21 cellular contexts compared by ENCODE assay signal in the genomic region with DNA sequence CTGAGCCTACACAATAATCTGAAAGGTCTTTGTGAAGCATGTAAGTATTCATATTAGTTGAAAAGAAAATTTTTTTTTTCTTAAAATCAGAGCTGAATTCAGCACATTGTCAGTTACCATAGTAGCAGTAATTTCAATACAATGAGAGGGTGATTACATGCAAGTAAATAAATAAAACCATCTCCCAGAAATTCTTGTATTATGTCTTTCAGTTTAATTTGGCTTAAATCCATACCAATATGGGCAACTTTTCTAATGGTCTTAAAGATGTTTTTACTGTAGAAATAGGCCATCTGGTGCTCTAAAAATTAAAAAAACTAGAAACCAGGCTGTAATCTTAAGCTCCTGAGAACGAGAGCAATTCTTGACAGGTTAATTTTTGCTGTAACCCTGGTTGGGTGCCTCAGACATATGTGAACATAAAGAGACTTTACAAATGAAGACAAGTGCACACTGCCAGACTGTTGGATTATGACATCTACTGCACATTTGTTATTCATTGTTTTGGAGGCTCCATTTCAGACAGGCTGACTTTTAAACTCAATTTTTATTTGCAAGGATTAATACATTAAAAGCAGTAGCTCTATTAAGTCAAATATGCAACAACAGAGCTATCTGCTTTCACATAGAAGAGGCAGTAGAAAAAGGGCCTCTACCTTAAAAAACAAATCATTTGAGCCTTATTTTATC.
DNase-seq lines count a peak whose midpoint lies in the region; FAIRE-seq and TF ChIP-seq lines count a peak whose summit lies in the region.
"Had no signal": no experiment of that assay in that cellular context is flagged by ENCODE, and none has a peak within 500 bp of the region (broad histone marks: within the 10 kb centered on the region; RNA-seq: fewer than 3 reads in every experiment).

No MANE protein-coding gene starts in this region.

- in situ Hi-C loops in GM13976 (cut with MboI; ENCODE audit: low sequenced_read_pairs, unreplicated experiment): no loop called here
- in situ Hi-C loops in GM23248 (cut with MboI): no loop called here

- no peak overlapping the region for H3K9ac ChIP-seq in GM23248

- H3K36me3 ChIP-seq in GM23248 (ENCODE audit: low read depth): no peaks in the 10 kb centered on the region
- H3K36me3 ChIP-seq: BE2C, SJCRH30 had no signal

- no peak overlapping the region for H3K27ac ChIP-seq in GM23248
- H3K27ac ChIP-seq: HL-60, SJCRH30 had no signal

- H3K27me3 Mint-ChIP-seq in mesothelial cell of epicardium (ENCODE audit: low read depth): no peaks in the 10 kb centered on the region

- H4K20me1 ChIP-seq in GM23248 (ENCODE audit: insufficient read depth): no peaks in the 10 kb centered on the region

- peak; percentile 5 for FAIRE-seq in RCC 7860 (lab: Jason Lieb, UNC)
- FAIRE-seq: HepG2, K562 had no signal

- H3K9me3 ChIP-seq in GM23248 (ENCODE audit: low read depth): no peaks in the 10 kb centered on the region
- H3K9me3 ChIP-seq: BE2C, SJCRH30 had no signal

- no peak overlapping the region for H3K4me2 ChIP-seq in GM23248 (ENCODE audit: unreplicated experiment)

- H3K9me2 ChIP-seq in GM23248 (ENCODE audit: insufficient read depth): no peaks in the 10 kb centered on the region

- TF ChIP-seq CTCF in mesothelial cell of epicardium (IDR thresholded peaks at IDR 0.05; ENCODE audit: unreplicated experiment) (no peak), GM13976 (IDR thresholded peaks at IDR 0.05; ENCODE audit: borderline replicate concordance, control extremely low read depth, extremely low read depth, insufficient read depth, missing control alignments) (no peak)

- no peak overlapping the region for H3K4me3 ChIP-seq in GM23248
- H3K4me3 ChIP-seq: K562, SJCRH30 had no signal

- peaks cover 1% of the 10 kb centered on the region for H3K36me3 Mint-ChIP-seq in mesothelial cell of epicardium

- H2AFZ ChIP-seq in GM23248: no peak overlapping the region

- intact Hi-C loops in head of caudate nucleus (cut with DNase I): no loop called here

- H3K27ac Mint-ChIP-seq in mesothelial cell of epicardium: peak overlapping the region; percentile 86

- DNase-seq in RCC 7860 (ENCODE audit: low spot score) (no peak), brain pericyte (ENCODE audit: low read depth, low spot score) (peak; percentile 5), mesothelial cell of epicardium (ENCODE audit: low spot score in 2 of 2, unreplicated experiment in 2 of 2) (no peak), stromal cell of bone marrow (ENCODE audit: low read depth) (peak; percentile 12), GM13976 (ENCODE audit: low spot score) (no peak), GM23248 (no peak), head of caudate nucleus (no peak), NCI-H187 (lab: John Stamatoyannopoulos, UW) (no peak)
- DNase-seq: BE2C, EL, H9, NCI-H1092, NCI-H1436 treated with DMSO at 0.1 percent for 48 hours, NCI-H2029, NCI-H2227 treated with DMSO at 0.1 percent for 48 hours, NCI-H510A, NCI-H748 treated with DMSO at 0.1 percent for 48 hours, SJCRH30 had no signal

- no peaks in the 10 kb centered on the region for H3F3A ChIP-seq in GM23248 (ENCODE audit: insufficient read depth)

- WGBS in GM23248 (ENCODE audit: low coverage in 1 of 2, low lambda C conversion rate in 2 of 2, missing lambda C conversion rate in 2 of 2), 2 experiments: 16 to 17% methylated on average over 1 of the region's 1 CpG

- H3K4me1 Mint-ChIP-seq in mesothelial cell of epicardium: peaks cover 48% of the 10 kb centered on the region

- H3K9me3 Mint-ChIP-seq in mesothelial cell of epicardium: peaks cover 14% of the 10 kb centered on the region

- no peak overlapping the region for H3K4me3 Mint-ChIP-seq in mesothelial cell of epicardium
- H3K4me3 Mint-ChIP-seq: H9 had no signal

- no peaks in the 10 kb centered on the region for H3K4me1 ChIP-seq in GM23248 (ENCODE audit: insufficient read depth)
- H3K4me1 ChIP-seq: BE2C, SJCRH30 had no signal

- no peaks in the 10 kb centered on the region for H3K79me2 ChIP-seq in GM23248 (ENCODE audit: insufficient read depth)

- no peaks in the 10 kb centered on the region for H3K27me3 ChIP-seq in GM23248 (replicated peaks; ENCODE audit: insufficient read depth)
- H3K27me3 ChIP-seq: BE2C had no signal

Comparison
In these comparisons a context has a peak if more than half of its experiments do, and no peak if none do; other contexts are left out.
1. DNase-seq: peak in brain pericyte (single experiment) and stromal cell of bone marrow (single experiment); none in RCC 7860 (single experiment), mesothelial cell of epicardium (0 of 2), GM13976 (single experiment), GM23248 (single experiment), head of caudate nucleus (0 of 42) and NCI-H187 (0 of 2).